ENCODE assay signal across 1 cellular context in genomic region chr19:41801682-41802317, GRCh38.
TF ChIP-seq lines count a peak whose summit lies in the region.

No MANE protein-coding gene starts in this region.

TF ChIP-seq in WTC11, 78 proteins besides CTCF, POLR2A, EP300 and RAD21 (continued from another document):
- TF ChIP-seq ZNF138 (CRISPR knock-in tag; conservative IDR thresholded peaks at IDR 0.05), result no peak
- TF ChIP-seq PRRX2 (CRISPR knock-in tag; IDR thresholded peaks at IDR 0.05), result no peak
- TF ChIP-seq, protein P1, sequence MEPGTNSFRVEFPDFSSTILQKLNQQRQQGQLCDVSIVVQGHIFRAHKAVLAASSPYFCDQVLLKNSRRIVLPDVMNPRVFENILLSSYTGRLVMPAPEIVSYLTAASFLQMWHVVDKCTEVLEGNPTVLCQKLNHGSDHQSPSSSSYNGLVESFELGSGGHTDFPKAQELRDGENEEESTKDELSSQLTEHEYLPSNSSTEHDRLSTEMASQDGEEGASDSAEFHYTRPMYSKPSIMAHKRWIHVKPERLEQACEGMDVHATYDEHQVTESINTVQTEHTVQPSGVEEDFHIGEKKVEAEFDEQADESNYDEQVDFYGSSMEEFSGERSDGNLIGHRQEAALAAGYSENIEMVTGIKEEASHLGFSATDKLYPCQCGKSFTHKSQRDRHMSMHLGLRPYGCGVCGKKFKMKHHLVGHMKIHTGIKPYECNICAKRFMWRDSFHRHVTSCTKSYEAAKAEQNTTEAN (CRISPR knock-in tag; IDR thresholded peaks at IDR 0.05), result no peak
- TF ChIP-seq, protein P2, sequence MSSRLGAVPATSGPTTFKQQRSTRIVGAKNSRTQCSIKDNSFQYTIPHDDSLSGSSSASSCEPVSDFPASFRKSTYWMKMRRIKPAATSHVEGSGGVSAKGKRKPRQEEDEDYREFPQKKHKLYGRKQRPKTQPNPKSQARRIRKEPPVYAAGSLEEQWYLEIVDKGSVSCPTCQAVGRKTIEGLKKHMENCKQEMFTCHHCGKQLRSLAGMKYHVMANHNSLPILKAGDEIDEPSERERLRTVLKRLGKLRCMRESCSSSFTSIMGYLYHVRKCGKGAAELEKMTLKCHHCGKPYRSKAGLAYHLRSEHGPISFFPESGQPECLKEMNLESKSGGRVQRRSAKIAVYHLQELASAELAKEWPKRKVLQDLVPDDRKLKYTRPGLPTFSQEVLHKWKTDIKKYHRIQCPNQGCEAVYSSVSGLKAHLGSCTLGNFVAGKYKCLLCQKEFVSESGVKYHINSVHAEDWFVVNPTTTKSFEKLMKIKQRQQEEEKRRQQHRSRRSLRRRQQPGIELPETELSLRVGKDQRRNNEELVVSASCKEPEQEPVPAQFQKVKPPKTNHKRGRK (CRISPR knock-in tag; IDR thresholded peaks at IDR 0.05; ENCODE audit: borderline replicate concordance), result no peak
- no peak for TF ChIP-seq ELF4 (CRISPR knock-in tag; IDR thresholded peaks at IDR 0.05; ENCODE audit: low read depth)
- TF ChIP-seq, protein P3, sequence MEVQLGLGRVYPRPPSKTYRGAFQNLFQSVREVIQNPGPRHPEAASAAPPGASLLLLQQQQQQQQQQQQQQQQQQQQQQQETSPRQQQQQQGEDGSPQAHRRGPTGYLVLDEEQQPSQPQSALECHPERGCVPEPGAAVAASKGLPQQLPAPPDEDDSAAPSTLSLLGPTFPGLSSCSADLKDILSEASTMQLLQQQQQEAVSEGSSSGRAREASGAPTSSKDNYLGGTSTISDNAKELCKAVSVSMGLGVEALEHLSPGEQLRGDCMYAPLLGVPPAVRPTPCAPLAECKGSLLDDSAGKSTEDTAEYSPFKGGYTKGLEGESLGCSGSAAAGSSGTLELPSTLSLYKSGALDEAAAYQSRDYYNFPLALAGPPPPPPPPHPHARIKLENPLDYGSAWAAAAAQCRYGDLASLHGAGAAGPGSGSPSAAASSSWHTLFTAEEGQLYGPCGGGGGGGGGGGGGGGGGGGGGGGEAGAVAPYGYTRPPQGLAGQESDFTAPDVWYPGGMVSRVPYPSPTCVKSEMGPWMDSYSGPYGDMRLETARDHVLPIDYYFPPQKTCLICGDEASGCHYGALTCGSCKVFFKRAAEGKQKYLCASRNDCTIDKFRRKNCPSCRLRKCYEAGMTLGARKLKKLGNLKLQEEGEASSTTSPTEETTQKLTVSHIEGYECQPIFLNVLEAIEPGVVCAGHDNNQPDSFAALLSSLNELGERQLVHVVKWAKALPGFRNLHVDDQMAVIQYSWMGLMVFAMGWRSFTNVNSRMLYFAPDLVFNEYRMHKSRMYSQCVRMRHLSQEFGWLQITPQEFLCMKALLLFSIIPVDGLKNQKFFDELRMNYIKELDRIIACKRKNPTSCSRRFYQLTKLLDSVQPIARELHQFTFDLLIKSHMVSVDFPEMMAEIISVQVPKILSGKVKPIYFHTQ (CRISPR knock-in tag; IDR thresholded peaks at IDR 0.05), result no peak
- TF ChIP-seq ATF2 (CRISPR knock-in tag; IDR thresholded peaks at IDR 0.05; ENCODE audit: borderline replicate concordance, low read depth), result no peak
- no peak for TF ChIP-seq GRHL2 (CRISPR knock-in tag; IDR thresholded peaks at IDR 0.05; ENCODE audit: insufficient replicate concordance, severe bottlenecking)
- no peak for TF ChIP-seq FOXK1 (CRISPR knock-in tag; IDR thresholded peaks at IDR 0.05)
- no peak for TF ChIP-seq TP53 (CRISPR knock-in tag; IDR thresholded peaks at IDR 0.05)
- no peak for TF ChIP-seq CREM (CRISPR knock-in tag; IDR thresholded peaks at IDR 0.05)
